Comparison of ENCODE assay signal across 8 cellular contexts in genomic region chr14:89912667-89913211, GRCh38. TPM values are rescaled to one million over a fixed set of nuclear protein-coding genes. Genes with fewer than 3 reads are reported as not detected.
DNase-seq lines count a peak whose midpoint lies in the region; ATAC-seq, FAIRE-seq and TF ChIP-seq lines count a peak whose summit lies in the region.

No MANE protein-coding gene starts in this region.

- WGBS in H1 (ENCODE audit: extremely low coverage in 1 of 2, insufficient coverage in 1 of 2, insufficient read length in 1 of 2, insufficient replicate concordance in 2 of 2, low coverage in 1 of 2, low lambda C conversion rate in 2 of 2, missing lambda C conversion rate in 1 of 2), 2 experiments = 79% methylated on average over 9 of the region's 9 CpGs; no CpG with 5 or more reads in 1 of the 2 experiments

- H3K14ac ChIP-seq in H1 (ENCODE audit: insufficient read length) = no peak overlapping the region

- H3K4me2 ChIP-seq in H1 (ENCODE audit: insufficient read depth in 1 of 2, low read depth in 2 of 2, low read length in 2 of 2) = no peak overlapping the region

- no peaks in the 10 kb centered on the region for H3K79me1 ChIP-seq in H1 (ENCODE audit: low read depth, low read length)

- H3K27ac Mint-ChIP-seq in naive thymus-derived CD4-positive, alpha-beta T cell = no peak overlapping the region

- H2BK12ac ChIP-seq in H1 (ENCODE audit: low read depth, low read length) = peak overlapping the region; percentile 82

- TF ChIP-seq RAD21 in H1 (IDR thresholded peaks at IDR 0.05 in 1 of 2, conservative IDR thresholded peaks at IDR 0.05 in 1 of 2; ENCODE audit: low read depth in 2 of 2, low read length in 2 of 2) = no peak

- no peaks in the 10 kb centered on the region for H3K9me3 Mint-ChIP-seq in naive thymus-derived CD4-positive, alpha-beta T cell

- no peak for FAIRE-seq in H1 (lab: Jason Lieb, UNC)

- H3K9ac ChIP-seq in H1 (replicated peaks in 1 of 4; ENCODE audit: extremely low read depth in 1 of 4, low read depth in 3 of 4, low read length in 3 of 4) = no peak overlapping the region

- no peak for TF ChIP-seq EP300 in H1 (IDR thresholded peaks at IDR 0.05; ENCODE audit: borderline replicate concordance in 1 of 2, low read depth in 2 of 2, low read length in 2 of 2)

- no peaks in the 10 kb centered on the region; the same call in 1 of the 2 replicates for H3K23me2 ChIP-seq in H1 (ENCODE audit: low read depth, low read length)

- POLR2A ChIA-PET in H1 (lab: Charles Lee; ENCODE audit: partially characterized antibody) = interaction anchor here (0.7 kb wide), 1 partner anchor 45 kb away, joined by 3 read pairs; no protein-coding TSS in a partner anchor
- POLR2A ChIA-PET in naive thymus-derived CD4-positive, alpha-beta T cell (lab: Charles Lee) = interaction anchor here (0.6 kb wide), 1 partner anchor 9 kb away, joined by 3 read pairs; no protein-coding TSS in a partner anchor

- H2BK15ac ChIP-seq in H1 (ENCODE audit: low read length) = no peak overlapping the region

- no peak overlapping the region for H3K4ac ChIP-seq in H1 (replicated peaks; ENCODE audit: insufficient read length, low read depth, low read length)

- H3K27me3 ChIP-seq in H1 (replicated peaks in 1 of 4; ENCODE audit: control insufficient read depth in 3 of 4, extremely low read depth in 1 of 4, insufficient read depth in 3 of 4, low read length in 3 of 4) = no peaks in the 10 kb centered on the region; a peak in 1 of 7 replicates
- no peaks in the 10 kb centered on the region for H3K27me3 ChIP-seq in naive thymus-derived CD4-positive, alpha-beta T cell (ENCODE audit: control insufficient read depth in 2 of 2, insufficient read depth in 2 of 2, low read length in 2 of 2)

- H3K27ac ChIP-seq in H1 (ENCODE audit: low read depth, low read length) = peak overlapping the region; percentile 1; the same call in 1 of the 2 replicates
- no peak overlapping the region for H3K27ac ChIP-seq in naive thymus-derived CD4-positive, alpha-beta T cell (ENCODE audit: low read depth, low read length)

- H2BK5ac ChIP-seq in H1 (ENCODE audit: low read depth, low read length) = no peak overlapping the region

- H2AK5ac ChIP-seq in H1 (ENCODE audit: low read depth, low read length) = no peak overlapping the region

- H3K36me3 ChIP-seq in H1 (ENCODE audit: control insufficient read depth in 2 of 4, insufficient read depth in 4 of 4, low read length in 3 of 4) = no peaks in the 10 kb centered on the region
- H3K36me3 ChIP-seq in naive thymus-derived CD4-positive, alpha-beta T cell (ENCODE audit: control insufficient read depth in 2 of 3, insufficient read depth in 3 of 3, low read length in 3 of 3) = no peaks in the 10 kb centered on the region

- H4K5ac ChIP-seq in H1 (ENCODE audit: insufficient read length, low read depth, low read length) = no peak overlapping the region

- no peak overlapping the region for H2AFZ ChIP-seq in H1 (ENCODE audit: low read length)

- CTCF ChIA-PET in H1 (lab: Charles Lee; ENCODE audit: partially characterized antibody) = interaction anchor here (0.7 to 2.0 kb wide), 5 partner anchors 21 to 872 kb away, joined by 3 to 5 read pairs (median 3); no protein-coding TSS in a partner anchor
- CTCF ChIA-PET in naive thymus-derived CD4-positive, alpha-beta T cell (lab: Charles Lee) = interaction anchor here (1.8 to 2.2 kb wide), 2 partner anchors 874 to 885 kb away, joined by 4 to 5 read pairs; no protein-coding TSS in a partner anchor

- no peaks in the 10 kb centered on the region for H4K20me1 ChIP-seq in H1 (replicated peaks in 1 of 2; ENCODE audit: control insufficient read depth in 1 of 2, insufficient read depth in 2 of 2, low read length in 2 of 2)

- TF ChIP-seq CTCF in AG10803 (conservative IDR thresholded peaks at IDR 0.05; ENCODE audit: low read length) = no peak
- TF ChIP-seq CTCF in H1 (IDR thresholded peaks at IDR 0.05; ENCODE audit: control extremely low read depth in 1 of 3, insufficient read depth in 1 of 3, low read depth in 1 of 3, low read length in 3 of 3) = no peak

- ATAC-seq in naive thymus-derived CD4-positive, alpha-beta T cell = peak; percentile 75
- ATAC-seq in GM19455 (IDR thresholded peaks at IDR 0.05; ENCODE audit: unreplicated experiment) (no peak), GM21825 (IDR thresholded peaks at IDR 0.05; ENCODE audit: unreplicated experiment) (no peak)

- no peak overlapping the region for H3K56ac ChIP-seq in H1 (replicated peaks; ENCODE audit: insufficient read length, low read depth, low read length)

- no peak for TF ChIP-seq POLR2A in H1 (IDR thresholded peaks at IDR 0.05; ENCODE audit: control extremely low read depth in 1 of 2, low read depth in 2 of 2, low read length in 2 of 2)

- peaks cover 0 to 4% (median 3%) of the 10 kb centered on the region in 7 donors for H3K4me1 Mint-ChIP-seq in naive thymus-derived CD4-positive, alpha-beta T cell

- 0 out of 2 replicates have a peak overlapping the region, but pooled peaks have one; percentile 13 for H2BK20ac ChIP-seq in H1 (ENCODE audit: low read length)

- H4K8ac ChIP-seq in H1 (ENCODE audit: extremely low read depth, insufficient read depth, low read length) = no peak overlapping the region

- peak; percentile 99 for DNase-seq in AG10803 (ENCODE audit: low read depth)
- peak; percentile 81 for DNase-seq in NCI-H2227 (lab: John Stamatoyannopoulos, UW; ENCODE audit: unreplicated experiment)
- no peak for DNase-seq in H1 (ENCODE audit: low read depth in 1 of 2, low spot score in 2 of 2)
- DNase-seq in naive thymus-derived CD4-positive, alpha-beta T cell = no peak
- no peak for DNase-seq in NCI-H1092 treated with DMSO at 0.1 percent for 48 hours (lab: John Stamatoyannopoulos, UW)
- DNase-seq in activated CD4-positive, alpha-beta T cell treated with anti-CD3 and anti-CD28 coated beads for 48 hours = no peak

- no peaks in the 10 kb centered on the region for H3K79me2 ChIP-seq in H1 (ENCODE audit: control insufficient read depth in 1 of 2, insufficient read depth in 2 of 2, low read length in 2 of 2)

- intact Hi-C loops in naive thymus-derived CD4-positive, alpha-beta T cell (cut with micrococcal nuclease) = loop anchor here (10.0 kb wide), 3 partner anchors 148 to 578 kb away; partner anchors contain the start of gene FOXN3 (in 2 of the 2)

- H3K23ac ChIP-seq in H1 (ENCODE audit: insufficient read length) = no peak overlapping the region

- no peak overlapping the region for H3K4me3 Mint-ChIP-seq in naive thymus-derived CD4-positive, alpha-beta T cell

- H3K18ac ChIP-seq in H1 (ENCODE audit: extremely low read depth, low read length) = no peak overlapping the region

- H3K36me3 Mint-ChIP-seq in naive thymus-derived CD4-positive, alpha-beta T cell = no peaks in the 10 kb centered on the region

- H4K91ac ChIP-seq in H1 (replicated peaks; ENCODE audit: insufficient read length, low read length) = no peak overlapping the region

- no peaks in the 10 kb centered on the region for H3K9me3 ChIP-seq in H1 (ENCODE audit: insufficient read depth in 2 of 2, low read depth in 1 of 2, low read length in 1 of 2)
- no peaks in the 10 kb centered on the region for H3K9me3 ChIP-seq in naive thymus-derived CD4-positive, alpha-beta T cell (ENCODE audit: control insufficient read depth in 2 of 3, low read length in 3 of 3)

- H3K4me1 ChIP-seq in H1 (replicated peaks in 1 of 4; ENCODE audit: control insufficient read depth in 3 of 4, insufficient read depth in 4 of 4, low read length in 3 of 4) = peaks cover 6 to 13% (median 9%) of the 10 kb centered on the region in 4 experiments; a peak in 6 of 7 replicates
- peaks cover 0 to 4% of the 10 kb centered on the region in 2 donors for H3K4me1 ChIP-seq in naive thymus-derived CD4-positive, alpha-beta T cell (ENCODE audit: control insufficient read depth in 2 of 2, insufficient read depth in 2 of 2, low read length in 2 of 2)

- H3K27me3 Mint-ChIP-seq in naive thymus-derived CD4-positive, alpha-beta T cell = peaks cover 4 to 22% (median 12%) of the 10 kb centered on the region in 5 donors

- H3K4me3 ChIP-seq in AG10803 (ENCODE audit: low read length) = peak overlapping the region; percentile 11; the same call in 1 of the 2 replicates
- no peak overlapping the region for H3K4me3 ChIP-seq in H1 (ENCODE audit: extremely low read depth in 1 of 4, insufficient read depth in 2 of 4, low read depth in 3 of 4, low read length in 4 of 4)
- H3K4me3 ChIP-seq in naive thymus-derived CD4-positive, alpha-beta T cell (ENCODE audit: low read length) = no peak overlapping the region

- no peak overlapping the region for H2BK120ac ChIP-seq in H1 (replicated peaks; ENCODE audit: low read depth, low read length)

TF ChIP-seq in H1, 55 proteins besides CTCF, POLR2A, EP300 and RAD21 (continues in another document):
- TF ChIP-seq FOSL1 (IDR thresholded peaks at IDR 0.05; ENCODE audit: insufficient read depth, low read depth, low read length) (no peak), KDM5A (IDR thresholded peaks at IDR 0.05; ENCODE audit: low read length) (no peak), SRF (IDR thresholded peaks at IDR 0.05; ENCODE audit: low read depth, low read length) (no peak), MAFK (IDR thresholded peaks at IDR 0.05; ENCODE audit: low read depth, low read length) (no peak), YY1 (IDR thresholded peaks at IDR 0.05; ENCODE audit: low read depth, low read length) (no peak)

RNA-seq across cellular contexts. Expression of gene EFCAB11, which starts 41.8 kb away (rescaled TPM):
- total RNA-seq in H1 (2021; fragmentation: NEBNext Ultra II Directional; extraction: Animal tissue kit (Norgen Biotek cat#: 25700)) = 12.8 and 15.4 TPM in 2 replicates
- polyA plus RNA-seq in H1 (2011; rRNA removed) = 4.6 and 6.8 TPM in 2 replicates
- polyA plus RNA-seq in H1 (2011; cell fraction: cytosol; rRNA removed) = 11.2 TPM
- polyA plus RNA-seq in H1 (2011; cell fraction: nucleus; rRNA removed) = 3.4 TPM
- polyA plus RNA-seq in H1 (2012, experiment 1 of 2) = 12.7 to 16.4 TPM (median 13.6 TPM) in 4 replicates
- 4.0 TPM for polyA plus RNA-seq in H1 (2012, experiment 2 of 2)
- 8.0 TPM for polyA plus RNA-seq in H1 (2013, experiment 1 of 2)
- 9.4 TPM for polyA plus RNA-seq in H1 (2013, experiment 2 of 2)
- polyA minus RNA-seq in H1 (2011; rRNA and poly(A)+ RNA removed) = 4.3 and 5.3 TPM in 2 replicates
- 3.2 TPM for polyA minus RNA-seq in H1 (2011; cell fraction: cytosol; rRNA and poly(A)+ RNA removed)
- polyA minus RNA-seq in H1 (2011; cell fraction: nucleus; rRNA and poly(A)+ RNA removed) = 9.1 TPM
- 1 to 10 TPM; 1.2 to 8.5 (median 1.9) TPM for total RNA-seq in naive thymus-derived CD4-positive, alpha-beta T cell
- polyA plus RNA-seq in naive thymus-derived CD4-positive, alpha-beta T cell = 1 to 10 TPM; 1.9 to 3.0 TPM

RNA-seq across cellular contexts. Expression of gene TDP1, which starts 43.0 kb away (rescaled TPM):
- total RNA-seq in H1 (2021; fragmentation: NEBNext Ultra II Directional; extraction: Animal tissue kit (Norgen Biotek cat#: 25700)) = 58.1 and 69.9 TPM in 2 replicates
- 26.8 and 32.2 TPM in 2 replicates for polyA plus RNA-seq in H1 (2011; rRNA removed)
- 40.9 TPM for polyA plus RNA-seq in H1 (2011; cell fraction: cytosol; rRNA removed)
- 31.4 TPM for polyA plus RNA-seq in H1 (2011; cell fraction: nucleus; rRNA removed)
- 35.0 to 42.4 TPM (median 38.0 TPM) in 4 replicates for polyA plus RNA-seq in H1 (2012, experiment 1 of 2)
- polyA plus RNA-seq in H1 (2012, experiment 2 of 2) = 18.7 TPM
- 31.4 TPM for polyA plus RNA-seq in H1 (2013, experiment 1 of 2)
- polyA plus RNA-seq in H1 (2013, experiment 2 of 2) = 31.5 TPM
- 58.6 and 67.4 TPM in 2 replicates for polyA minus RNA-seq in H1 (2011; rRNA and poly(A)+ RNA removed)
- 26.8 TPM for polyA minus RNA-seq in H1 (2011; cell fraction: cytosol; rRNA and poly(A)+ RNA removed)
- 47.9 TPM for polyA minus RNA-seq in H1 (2011; cell fraction: nucleus; rRNA and poly(A)+ RNA removed)
- total RNA-seq in naive thymus-derived CD4-positive, alpha-beta T cell = 10 to 100 TPM; 61.7 to 69.2 (median 62.3) TPM
- 10 to 100 TPM; 39.0 to 50.6 TPM for polyA plus RNA-seq in naive thymus-derived CD4-positive, alpha-beta T cell

Comparison
In these comparisons a context has a peak if more than half of its experiments do, and no peak if none do; other contexts are left out.
1. DNase-seq: peak in AG10803 (single experiment) and NCI-H2227 (single experiment); none in H1 (0 of 2), naive thymus-derived CD4-positive, alpha-beta T cell (0 of 9), NCI-H1092 treated with DMSO at 0.1 percent for 48 hours (single experiment) and activated CD4-positive, alpha-beta T cell treated with anti-CD3 and anti-CD28 coated beads for 48 hours (single experiment).